23 cellular contexts compared by ENCODE assay signal in the genomic region with DNA sequence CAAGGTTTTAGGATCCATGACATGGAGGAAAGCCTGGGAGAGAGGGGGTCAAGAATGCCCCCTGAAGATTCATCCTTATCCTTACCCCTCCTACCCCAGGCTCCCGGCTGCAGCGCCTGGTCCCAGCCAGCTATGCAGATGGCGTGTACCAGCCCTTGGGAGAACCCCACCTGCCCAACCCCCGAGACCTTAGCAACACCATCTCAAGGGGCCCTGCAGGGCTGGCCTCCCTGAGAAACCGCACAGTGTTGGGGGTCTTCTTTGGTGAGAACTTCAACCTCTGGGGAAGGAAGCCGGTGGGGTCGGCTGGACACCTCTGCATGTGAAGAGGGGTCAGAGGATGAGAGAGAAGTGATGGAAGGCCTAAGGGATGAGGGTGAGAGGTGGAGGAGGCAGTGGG. TPM values are rescaled to one million over a fixed set of nuclear protein-coding genes. Genes with fewer than 3 reads are reported as not detected.
"Had no signal": no experiment of that assay in that cellular context is flagged by ENCODE, and none has a peak within 500 bp of the region (broad histone marks: within the 10 kb centered on the region; RNA-seq: fewer than 3 reads in every experiment).

No MANE protein-coding gene starts in this region.

- H3K27me3 ChIP-seq: ovary had no signal

- H3K27ac Mint-ChIP-seq: activated naive CD8-positive, alpha-beta T cell treated with anti-CD3 and anti-CD28 coated beads for 36 hours; endodermal cell; naive thymus-derived CD4-positive, alpha-beta T cell had no signal

- ATAC-seq: heart left ventricle; naive thymus-derived CD4-positive, alpha-beta T cell; right cardiac atrium; stimulated activated naive CD8-positive, alpha-beta T cell treated with anti-CD3 and anti-CD28 coated beads, Interleukin-15, amount 100 ng/mL, for 72 hours had no signal

- H3K27ac ChIP-seq: coronary artery, heart left ventricle, ovary, tibial nerve, VCaP had no signal

- H3K36me3 ChIP-seq: heart left ventricle, ovary, tibial nerve had no signal

- H3K9me3 ChIP-seq: heart left ventricle, ovary, tibial nerve had no signal

- H3K4me3 ChIP-seq: coronary artery, heart left ventricle, ovary, tibial nerve had no signal

- H3K9me3 Mint-ChIP-seq: activated naive CD8-positive, alpha-beta T cell treated with anti-CD3 and anti-CD28 coated beads for 36 hours; endodermal cell; naive thymus-derived CD4-positive, alpha-beta T cell; stimulated activated naive CD8-positive, alpha-beta T cell treated with anti-CD3 and anti-CD28 coated beads, Interleukin-15, amount 100 ng/mL, for 72 hours had no signal

- H3K4me3 Mint-ChIP-seq: activated naive CD8-positive, alpha-beta T cell treated with anti-CD3 and anti-CD28 coated beads for 36 hours had no signal

- DNase-seq: activated CD4-positive, CD25-positive, alpha-beta regulatory T cell treated with anti-CD3 and anti-CD28 coated beads, Interleukin-2, amount 50 U/mL, for 72 hours; activated naive CD4-positive, alpha-beta T cell treated with Interleukin-2 at 50 U/mL for 16 hours; activated naive CD8-positive, alpha-beta T cell treated with anti-CD3 and anti-CD28 coated beads for 36 hours; activated T-cell treated with anti-CD3 and anti-CD28 coated beads, Interleukin-2, amount 50 U/mL, for 1 hour; cerebellar nuclear complex; endodermal cell; left ventricle myocardium superior; mesenchymal stem cell; naive thymus-derived CD4-positive, alpha-beta T cell; right cardiac atrium; stimulated activated CD4-positive, alpha-beta T cell treated with anti-CD3 and anti-CD28 coated beads, Interleukin-4, amount 100 ng/mL, for 24 hours; stimulated activated naive CD8-positive, alpha-beta T cell treated with anti-CD3 and anti-CD28 coated beads, Interleukin-15, amount 100 ng/mL, for 72 hours had no signal

- FAIRE-seq: astrocyte, islet of Langerhans, urothelium cell line had no signal

- H3K36me3 Mint-ChIP-seq: activated naive CD8-positive, alpha-beta T cell treated with anti-CD3 and anti-CD28 coated beads for 36 hours had no signal

RNA-seq across cellular contexts. Expression of a gene that starts 4.3 kb away (rescaled TPM):
- total RNA-seq: fibroblast of villous mesenchyme; pulmonary artery endothelial cell; T-helper 2 cell treated with Interferon-gamma antibody and Interleukin-4, amounts not matched to agents 100 ng/mL and 5 ng/mL, for 36 hours had no signal

RNA-seq across cellular contexts. Expression of a gene that starts 4.4 kb away (rescaled TPM):
- total RNA-seq: activated naive CD8-positive, alpha-beta T cell treated with anti-CD3 and anti-CD28 coated beads for 36 hours; fibroblast of villous mesenchyme; pulmonary artery endothelial cell; T-helper 2 cell treated with Interferon-gamma antibody and Interleukin-4, amounts not matched to agents 100 ng/mL and 5 ng/mL, for 36 hours had no signal

RNA-seq across cellular contexts. Expression of a gene that starts 19.9 kb away (rescaled TPM):
- total RNA-seq: activated naive CD8-positive, alpha-beta T cell treated with anti-CD3 and anti-CD28 coated beads for 36 hours; astrocyte; endodermal cell; fibroblast of villous mesenchyme; heart left ventricle; left ventricle myocardium superior; naive thymus-derived CD4-positive, alpha-beta T cell; pulmonary artery endothelial cell; right cardiac atrium; T-helper 2 cell treated with Interferon-gamma antibody and Interleukin-4, amounts not matched to agents 100 ng/mL and 5 ng/mL, for 36 hours; tibial nerve had no signal
- polyA plus RNA-seq: naive thymus-derived CD4-positive, alpha-beta T cell had no signal

RNA-seq across cellular contexts. Expression of a gene that starts 20.1 kb away (rescaled TPM):
- total RNA-seq: activated naive CD8-positive, alpha-beta T cell treated with anti-CD3 and anti-CD28 coated beads for 36 hours; fibroblast of villous mesenchyme; pulmonary artery endothelial cell; T-helper 2 cell treated with Interferon-gamma antibody and Interleukin-4, amounts not matched to agents 100 ng/mL and 5 ng/mL, for 36 hours had no signal
- polyA plus RNA-seq: naive thymus-derived CD4-positive, alpha-beta T cell had no signal
